In the genomic region with DNA sequence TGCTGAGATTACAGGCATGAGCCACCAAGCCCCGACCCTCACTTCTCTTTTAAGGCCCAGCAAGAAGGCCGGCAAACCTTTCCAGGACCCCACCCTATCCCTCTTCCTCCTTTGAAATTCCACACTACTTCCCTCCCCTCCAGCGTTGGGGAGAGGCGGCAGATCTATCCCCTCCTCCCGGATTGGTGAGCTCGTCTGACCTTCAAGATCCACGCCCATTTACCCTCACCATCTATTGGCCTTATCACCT, we compare ENCODE assay signal across 8 cellular contexts. TPM values are rescaled to one million over a fixed set of nuclear protein-coding genes. Genes with fewer than 3 reads are reported as not detected.
DNase-seq lines count a peak whose midpoint lies in the region; ATAC-seq, FAIRE-seq and TF ChIP-seq lines count a peak whose summit lies in the region.
"Had no signal": no experiment of that assay in that cellular context is flagged by ENCODE, and none has a peak within 500 bp of the region (broad histone marks: within the 10 kb centered on the region; RNA-seq: fewer than 3 reads in every experiment).

No MANE protein-coding gene starts in this region.

- H3K4me3 Mint-ChIP-seq in HFFc6 = peak overlapping the region; percentile 95
- H3K4me3 Mint-ChIP-seq in activated T-helper 2 cell treated with anti-CD3 and anti-CD28 coated beads, Interferon-gamma antibody, Interleukin-2, Interleukin-4, amounts not matched to agents 10 μg/mL and 5 μg/mL and 100 μg/mL, durations not matched to agents 14 hours and 24 hours and 36 hours (ENCODE audit: low read depth) = peak overlapping the region; percentile 96

- peak overlapping the region; percentile 95 for H3K27ac Mint-ChIP-seq in HFFc6
- peak overlapping the region; percentile 93 for H3K27ac Mint-ChIP-seq in activated T-helper 2 cell treated with anti-CD3 and anti-CD28 coated beads, Interferon-gamma antibody, Interleukin-2, Interleukin-4, amounts not matched to agents 10 μg/mL and 5 μg/mL and 100 μg/mL, durations not matched to agents 14 hours and 24 hours and 36 hours

- no peaks in the 10 kb centered on the region for H3K36me3 ChIP-seq in keratinocyte (ENCODE audit: control insufficient read depth in 2 of 2, extremely low read depth in 1 of 2, insufficient read depth in 2 of 2, low read length in 2 of 2)
- H3K36me3 ChIP-seq in stomach smooth muscle (ENCODE audit: control insufficient read depth in 2 of 2, insufficient read depth in 2 of 2, low read length in 2 of 2) = no peaks in the 10 kb centered on the region

- peaks cover 13% of the 10 kb centered on the region; the same call in 1 of the 2 replicates for H3K4me1 Mint-ChIP-seq in HFFc6 (ENCODE audit: low read depth)
- peaks cover 31% of the 10 kb centered on the region for H3K4me1 Mint-ChIP-seq in activated T-helper 2 cell treated with anti-CD3 and anti-CD28 coated beads, Interferon-gamma antibody, Interleukin-2, Interleukin-4, amounts not matched to agents 10 μg/mL and 5 μg/mL and 100 μg/mL, durations not matched to agents 14 hours and 24 hours and 36 hours (ENCODE audit: low read depth)

- no peak for DNase-seq in HFFc6
- no peak for DNase-seq in activated T-helper 2 cell treated with anti-CD3 and anti-CD28 coated beads, Interferon-gamma antibody, Interleukin-2, Interleukin-4, amounts not matched to agents 10 μg/mL and 5 μg/mL and 100 μg/mL, durations not matched to agents 14 hours and 24 hours and 36 hours (ENCODE audit: low spot score)
- no peak for DNase-seq in keratinocyte (ENCODE audit: low read depth, low spot score)
- DNase-seq in stimulated activated CD4-positive, alpha-beta T cell treated with anti-CD3 and anti-CD28 coated beads, Interleukin-4, amount 100 ng/mL, for 4 hours = no peak
- DNase-seq in NCI-H748 (lab: John Stamatoyannopoulos, UW; ENCODE audit: unreplicated experiment) = no peak

- no peaks in the 10 kb centered on the region for H4K20me1 ChIP-seq in keratinocyte (ENCODE audit: control insufficient read depth, extremely low read depth, insufficient read depth, low read length)

- H3K79me2 ChIP-seq in keratinocyte (ENCODE audit: control insufficient read depth, insufficient read depth, low read length) = no peaks in the 10 kb centered on the region

- H2AFZ ChIP-seq in keratinocyte (ENCODE audit: control insufficient read depth, low read length) = no peak overlapping the region

- H3K36me3 Mint-ChIP-seq in HFFc6 (ENCODE audit: low read depth) = no peaks in the 10 kb centered on the region; the same call in 1 of the 2 replicates
- H3K36me3 Mint-ChIP-seq in activated T-helper 2 cell treated with anti-CD3 and anti-CD28 coated beads, Interferon-gamma antibody, Interleukin-2, Interleukin-4, amounts not matched to agents 10 μg/mL and 5 μg/mL and 100 μg/mL, durations not matched to agents 14 hours and 24 hours and 36 hours (ENCODE audit: low read depth) = peaks cover 3% of the 10 kb centered on the region

- intact Hi-C loops in activated T-helper 2 cell treated with anti-CD3 and anti-CD28 coated beads, Interferon-gamma antibody, Interleukin-2, Interleukin-4, amounts not matched to agents 10 μg/mL and 5 μg/mL and 100 μg/mL, durations not matched to agents 14 hours and 24 hours and 36 hours (cut with micrococcal nuclease) = loop anchor here (2.0 to 5.0 kb wide), 3 partner anchors 33 to 78 kb away; a partner anchor contains a TSS

- H3K27ac ChIP-seq in keratinocyte (ENCODE audit: control insufficient read depth, insufficient read depth, low read length) (peak overlapping the region; percentile 42), stomach smooth muscle (ENCODE audit: low read length) (peak overlapping the region; percentile 37)

- H3K9ac ChIP-seq in keratinocyte (ENCODE audit: control insufficient read depth, extremely low read depth, insufficient read depth, low read length) (peak overlapping the region; percentile 55), stomach smooth muscle (ENCODE audit: low read length in 2 of 2) (no peak overlapping the region)

- TF ChIP-seq CTCF in HFFc6 (IDR thresholded peaks at IDR 0.05) (no peak), keratinocyte (optimal IDR thresholded peaks at IDR 0.05 in 1 of 3, IDR thresholded peaks at IDR 0.05 in 1 of 3, conservative IDR thresholded peaks at IDR 0.05 in 1 of 3; ENCODE audit: extremely low read depth in 1 of 3, insufficient read depth in 2 of 3, low read length in 3 of 3) (no peak)

- ATAC-seq in HG02970 (IDR thresholded peaks at IDR 0.05; ENCODE audit: low FRiP score, unreplicated experiment) = no peak

- H3K4me3 ChIP-seq in keratinocyte (ENCODE audit: control insufficient read depth in 2 of 3, extremely low read depth in 1 of 3, insufficient read depth in 2 of 3, low read depth in 1 of 3, low read length in 3 of 3) = peak overlapping the region; percentile 18 to 43 (median 32)
- H3K4me3 ChIP-seq in stomach smooth muscle (ENCODE audit: low read length in 2 of 2) = peak overlapping the region; percentile 22 to 57

- no peak overlapping the region for H3K4me2 ChIP-seq in keratinocyte (ENCODE audit: control insufficient read depth, extremely low read depth, insufficient read depth, low read depth, low read length)

- no peaks in the 10 kb centered on the region for H3K27me3 ChIP-seq in keratinocyte (ENCODE audit: control insufficient read depth, extremely low read depth, insufficient read depth, low read length)
- peaks cover 0 to 6% of the 10 kb centered on the region in 2 donors for H3K27me3 ChIP-seq in stomach smooth muscle (ENCODE audit: control insufficient read depth in 1 of 2, insufficient read depth in 2 of 2, low read length in 2 of 2)

- no peak for FAIRE-seq in keratinocyte (lab: Jason Lieb, UNC)

- peaks cover 2% of the 10 kb centered on the region for H3K27me3 Mint-ChIP-seq in HFFc6 (ENCODE audit: insufficient read depth)
- no peaks in the 10 kb centered on the region for H3K27me3 Mint-ChIP-seq in activated T-helper 2 cell treated with anti-CD3 and anti-CD28 coated beads, Interferon-gamma antibody, Interleukin-2, Interleukin-4, amounts not matched to agents 10 μg/mL and 5 μg/mL and 100 μg/mL, durations not matched to agents 14 hours and 24 hours and 36 hours (ENCODE audit: low read depth)

- H3K9me1 ChIP-seq in keratinocyte (ENCODE audit: control insufficient read depth, extremely low read depth, insufficient read depth, low read length) = no peaks in the 10 kb centered on the region

- H3K9me3 ChIP-seq in keratinocyte (ENCODE audit: control insufficient read depth, low read depth, low read length) (no peaks in the 10 kb centered on the region), stomach smooth muscle (ENCODE audit: control insufficient read depth in 2 of 2, low read length in 2 of 2) (peaks cover 0 to 4% of the 10 kb centered on the region in 2 donors)

- H3K4me1 ChIP-seq in keratinocyte (ENCODE audit: control insufficient read depth, extremely low read depth, insufficient read depth, low read length) (peaks cover 10% of the 10 kb centered on the region), stomach smooth muscle (ENCODE audit: control insufficient read depth, insufficient read depth, low read length) (peaks cover 3% of the 10 kb centered on the region)

- dilution Hi-C loops in keratinocyte (cut with MboI; ENCODE audit: extremely low pct_ligation_motif_present, low sequenced_read_pairs) = no loop called here

- H3K9me3 Mint-ChIP-seq in HFFc6 = no peaks in the 10 kb centered on the region
- H3K9me3 Mint-ChIP-seq in activated T-helper 2 cell treated with anti-CD3 and anti-CD28 coated beads, Interferon-gamma antibody, Interleukin-2, Interleukin-4, amounts not matched to agents 10 μg/mL and 5 μg/mL and 100 μg/mL, durations not matched to agents 14 hours and 24 hours and 36 hours = no peaks in the 10 kb centered on the region

RNA-seq across cellular contexts. Expression of a gene that starts 4.5 kb away (rescaled TPM):
- total RNA-seq in HFFc6 (2021; fragmentation: NEBNext Ultra II Directional; extraction: Animal tissue kit (Norgen Biotek cat#: 25700)) = 10 to 100 TPM in 3 of 6 experiments, 1 to 10 TPM in 3; 8.0 to 10.7 (median 9.7) TPM
- 24.5 and 26.9 TPM in 2 replicates for total RNA-seq in activated T-helper 2 cell treated with anti-CD3 and anti-CD28 coated beads, Interferon-gamma antibody, Interleukin-2, Interleukin-4, amounts not matched to agents 10 μg/mL and 5 μg/mL and 100 μg/mL, durations not matched to agents 14 hours and 24 hours and 36 hours
- 8.6 to 13.7 TPM (median 8.7 TPM) in 3 replicates for polyA plus RNA-seq in keratinocyte
- polyA plus RNA-seq in keratinocyte (2011; ENCODE audit: low read depth) = 6.1 TPM
- polyA plus RNA-seq in keratinocyte (2011; cell fraction: cytosol; rRNA removed) = 7.6 and 13.4 TPM in 2 replicates
- 21.8 and 27.4 TPM in 2 replicates for polyA plus RNA-seq in keratinocyte (2011; cell fraction: nucleus; rRNA removed)
- polyA plus RNA-seq in keratinocyte (2012; ENCODE audit: low replicate concordance) = 18.0 and 18.8 TPM in 2 replicates
- polyA minus RNA-seq in keratinocyte = 8.8 to 43.9 TPM (median 9.4 TPM) in 3 replicates
- 23.8 TPM for polyA minus RNA-seq in keratinocyte (2011; cell fraction: cytosol; rRNA and poly(A)+ RNA removed)
- 10.5 and 15.2 TPM in 2 replicates for polyA minus RNA-seq in keratinocyte (2011; cell fraction: nucleus; rRNA and poly(A)+ RNA removed)

RNA-seq across cellular contexts. Expression of a gene that starts 9.3 kb away (rescaled TPM):
- under 1 TPM; 0.11 to 0.34 (median 0.24) TPM for total RNA-seq in HFFc6 (2021; fragmentation: NEBNext Ultra II Directional; extraction: Animal tissue kit (Norgen Biotek cat#: 25700))
- total RNA-seq in activated T-helper 2 cell treated with anti-CD3 and anti-CD28 coated beads, Interferon-gamma antibody, Interleukin-2, Interleukin-4, amounts not matched to agents 10 μg/mL and 5 μg/mL and 100 μg/mL, durations not matched to agents 14 hours and 24 hours and 36 hours = 3.8 and 4.3 TPM in 2 replicates
- 0.07 to 0.23 TPM (median 0.13 TPM) in 3 replicates for polyA plus RNA-seq in keratinocyte
- polyA plus RNA-seq in keratinocyte (2011; ENCODE audit: low read depth) = not detected
- 0.03 TPM in 1 of 2 replicates, not detected in the other for polyA plus RNA-seq in keratinocyte (2011; cell fraction: cytosol; rRNA removed)
- polyA plus RNA-seq in keratinocyte (2011; cell fraction: nucleus; rRNA removed) = 0.09 and 0.19 TPM in 2 replicates
- 0.21 and 0.22 TPM in 2 replicates for polyA plus RNA-seq in keratinocyte (2012; ENCODE audit: low replicate concordance)
- 0.10 TPM in 2 of 3 replicates, not detected in the other for polyA minus RNA-seq in keratinocyte
- polyA minus RNA-seq in keratinocyte (2011; cell fraction: cytosol; rRNA and poly(A)+ RNA removed) = not detected
- not detected in 2 replicates for polyA minus RNA-seq in keratinocyte (2011; cell fraction: nucleus; rRNA and poly(A)+ RNA removed)

RNA-seq across cellular contexts. Expression of a gene that starts 19.0 kb away (rescaled TPM):
- total RNA-seq in HFFc6 (2021; fragmentation: NEBNext Ultra II Directional; extraction: Animal tissue kit (Norgen Biotek cat#: 25700)) = 100 to 1,000 TPM; 163 to 214 (median 178) TPM
- total RNA-seq in activated T-helper 2 cell treated with anti-CD3 and anti-CD28 coated beads, Interferon-gamma antibody, Interleukin-2, Interleukin-4, amounts not matched to agents 10 μg/mL and 5 μg/mL and 100 μg/mL, durations not matched to agents 14 hours and 24 hours and 36 hours = 112 and 116 TPM in 2 replicates
- 284 to 488 TPM (median 358 TPM) in 3 replicates for polyA plus RNA-seq in keratinocyte
- polyA plus RNA-seq in keratinocyte (2011; ENCODE audit: low read depth) = 19.3 TPM
- polyA plus RNA-seq in keratinocyte (2011; cell fraction: cytosol; rRNA removed) = 435 and 483 TPM in 2 replicates
- 270 and 305 TPM in 2 replicates for polyA plus RNA-seq in keratinocyte (2011; cell fraction: nucleus; rRNA removed)
- 215 and 344 TPM in 2 replicates for polyA plus RNA-seq in keratinocyte (2012; ENCODE audit: low replicate concordance)
- polyA minus RNA-seq in keratinocyte = 359 to 538 TPM (median 417 TPM) in 3 replicates
- polyA minus RNA-seq in keratinocyte (2011; cell fraction: cytosol; rRNA and poly(A)+ RNA removed) = 192 TPM
- 54.7 and 87.5 TPM in 2 replicates for polyA minus RNA-seq in keratinocyte (2011; cell fraction: nucleus; rRNA and poly(A)+ RNA removed)

RNA-seq across cellular contexts. Expression of a gene that starts 28.1 kb away (rescaled TPM):
- total RNA-seq in HFFc6 (2021; fragmentation: NEBNext Ultra II Directional; extraction: Animal tissue kit (Norgen Biotek cat#: 25700)) = 1 to 10 TPM in 5 of 6 experiments, under 1 TPM in 1; 0.94 to 1.9 (median 1.1) TPM
- 1.6 and 2.1 TPM in 2 replicates for total RNA-seq in activated T-helper 2 cell treated with anti-CD3 and anti-CD28 coated beads, Interferon-gamma antibody, Interleukin-2, Interleukin-4, amounts not matched to agents 10 μg/mL and 5 μg/mL and 100 μg/mL, durations not matched to agents 14 hours and 24 hours and 36 hours
- polyA plus RNA-seq in keratinocyte = 0.51 to 0.62 TPM (median 0.59 TPM) in 3 replicates
- polyA plus RNA-seq in keratinocyte (2011; ENCODE audit: low read depth) = 0.46 TPM
- 0.29 and 0.77 TPM in 2 replicates for polyA plus RNA-seq in keratinocyte (2011; cell fraction: cytosol; rRNA removed)
- polyA plus RNA-seq in keratinocyte (2011; cell fraction: nucleus; rRNA removed) = 0.53 and 0.69 TPM in 2 replicates
- 0.47 and 0.83 TPM in 2 replicates for polyA plus RNA-seq in keratinocyte (2012; ENCODE audit: low replicate concordance)
- 0.20 to 0.40 TPM (median 0.22 TPM) in 3 replicates for polyA minus RNA-seq in keratinocyte
- not detected for polyA minus RNA-seq in keratinocyte (2011; cell fraction: cytosol; rRNA and poly(A)+ RNA removed)
- polyA minus RNA-seq in keratinocyte (2011; cell fraction: nucleus; rRNA and poly(A)+ RNA removed) = 0.21 and 0.70 TPM in 2 replicates
- total RNA-seq: HT1080 had no signal

RNA-seq across cellular contexts. Expression of a gene that starts 42.4 kb away (rescaled TPM):
- not detected for total RNA-seq in HFFc6 (2021; fragmentation: NEBNext Ultra II Directional; extraction: Animal tissue kit (Norgen Biotek cat#: 25700))
- total RNA-seq in activated T-helper 2 cell treated with anti-CD3 and anti-CD28 coated beads, Interferon-gamma antibody, Interleukin-2, Interleukin-4, amounts not matched to agents 10 μg/mL and 5 μg/mL and 100 μg/mL, durations not matched to agents 14 hours and 24 hours and 36 hours = 0.23 and 0.32 TPM in 2 replicates
- 0.03 TPM in 1 of 3 replicates, not detected in the others for polyA plus RNA-seq in keratinocyte
- polyA plus RNA-seq in keratinocyte (2011; ENCODE audit: low read depth) = not detected
- polyA plus RNA-seq in keratinocyte (2011; cell fraction: cytosol; rRNA removed) = not detected in 2 replicates
- 0.01 TPM in 1 of 2 replicates, not detected in the other for polyA plus RNA-seq in keratinocyte (2011; cell fraction: nucleus; rRNA removed)
- polyA plus RNA-seq in keratinocyte (2012; ENCODE audit: low replicate concordance) = not detected in 2 replicates
- not detected in 3 replicates for polyA minus RNA-seq in keratinocyte
- not detected for polyA minus RNA-seq in keratinocyte (2011; cell fraction: cytosol; rRNA and poly(A)+ RNA removed)
- polyA minus RNA-seq in keratinocyte (2011; cell fraction: nucleus; rRNA and poly(A)+ RNA removed) = not detected in 2 replicates
- total RNA-seq: HT1080 had no signal
